ENCODE assay signal across 16 cellular contexts in genomic region chr5:12316812-12317211, GRCh38.
"Had no signal": no experiment of that assay in that cellular context is flagged by ENCODE, and none has a peak within 500 bp of the region (broad histone marks: within the 10 kb centered on the region; RNA-seq: fewer than 3 reads in every experiment).

No MANE protein-coding gene starts in this region.

- H3K36me3 ChIP-seq: esophagus muscularis mucosa, gastrocnemius medialis, left ventricle myocardium inferior, upper lobe of right lung had no signal

- H3K4me1 ChIP-seq: esophagus muscularis mucosa, gastrocnemius medialis, left ventricle myocardium inferior, upper lobe of right lung had no signal

- H3K4me3 ChIP-seq: esophagus muscularis mucosa, gastrocnemius medialis, left ventricle myocardium inferior, upper lobe of right lung had no signal

- DNase-seq: activated CD4-positive, alpha-beta memory T cell treated with anti-CD3 and anti-CD28 coated beads, Interleukin-2, amount 10 ng/mL, durations not matched to agents 7 days and 5 days; activated CD4-positive, alpha-beta T cell treated with anti-CD3 and anti-CD28 coated beads, Interleukin-2, amount 10 ng/mL, durations not matched to agents 24 days and 14 days; activated gamma-delta T cell; activated T-cell treated with anti-CD3 and anti-CD28 coated beads, Interleukin-2, amount 50 U/mL, for 72 hours; anterior cingulate cortex; central memory CD4-positive, alpha-beta T cell; effector memory CD8-positive, alpha-beta T cell; gastrocnemius medialis; hippocampal formation; left ventricle myocardium inferior; stimulated activated CD4-positive, alpha-beta T cell treated with anti-CD3 and anti-CD28 coated beads, Interleukin-4, amount 100 ng/mL, for 4 hours; stimulated activated naive CD8-positive, alpha-beta T cell treated with anti-CD3 and anti-CD28 coated beads, Interleukin-15, Interleukin-2, amounts not matched to agents 100 U/mL and 50 U/mL, for 24 hours; T-helper 17 cell; upper lobe of right lung had no signal

- ATAC-seq: activated T-cell treated with anti-CD3 and anti-CD28 coated beads, Interleukin-2, amount 50 U/mL, for 72 hours; effector memory CD8-positive, alpha-beta T cell; gastrocnemius medialis; natural killer cell treated with Interleukin-12 subunit alpha and Interleukin-12 subunit beta and Interleukin-15 and Interleukin-18, amount 100 ng/mL, for 72 hours; stimulated activated naive CD8-positive, alpha-beta T cell treated with anti-CD3 and anti-CD28 coated beads, Interleukin-15, Interleukin-2, amounts not matched to agents 100 U/mL and 50 U/mL, for 24 hours; T-helper 17 cell; upper lobe of right lung had no signal

- H3K9me3 ChIP-seq: esophagus muscularis mucosa, gastrocnemius medialis, left ventricle myocardium inferior, upper lobe of right lung had no signal

- H3K27ac ChIP-seq: esophagus muscularis mucosa, gastrocnemius medialis, left ventricle myocardium inferior, upper lobe of right lung had no signal

- H3K27me3 ChIP-seq: esophagus muscularis mucosa, gastrocnemius medialis, upper lobe of right lung had no signal
